1 cellular context compared by ENCODE assay signal in the genomic region with DNA sequence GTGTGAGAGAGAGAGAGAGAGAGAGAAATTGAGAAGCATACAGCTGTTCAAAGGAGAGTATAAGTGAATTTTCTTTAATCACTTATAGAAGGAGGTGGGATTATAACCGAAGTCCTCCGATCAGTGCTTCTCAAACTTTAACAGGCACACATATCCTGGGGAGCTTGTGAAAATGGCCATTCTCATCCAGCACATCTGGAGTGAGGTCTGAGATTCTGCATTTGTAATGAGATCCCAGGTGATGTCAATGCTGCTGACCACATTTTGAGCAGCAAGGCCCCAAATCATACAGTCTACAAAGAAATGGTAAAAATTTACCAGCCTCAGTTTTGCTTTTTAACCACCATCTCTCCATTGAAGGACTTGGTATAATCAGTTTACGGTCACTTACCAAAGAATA.
TF ChIP-seq lines count a peak whose summit lies in the region.

No MANE protein-coding gene starts in this region.

TF ChIP-seq in GM12878, 131 proteins besides CTCF, POLR2A, EP300 and RAD21 (continued from another document):
- TF ChIP-seq BRCA1 (IDR thresholded peaks at IDR 0.05; ENCODE audit: low read depth, low read length) (no peak), KAT2A (conservative IDR thresholded peaks at IDR 0.05; ENCODE audit: control insufficient read depth, low read depth, low read length) (no peak)
- TF ChIP-seq, protein P1, sequence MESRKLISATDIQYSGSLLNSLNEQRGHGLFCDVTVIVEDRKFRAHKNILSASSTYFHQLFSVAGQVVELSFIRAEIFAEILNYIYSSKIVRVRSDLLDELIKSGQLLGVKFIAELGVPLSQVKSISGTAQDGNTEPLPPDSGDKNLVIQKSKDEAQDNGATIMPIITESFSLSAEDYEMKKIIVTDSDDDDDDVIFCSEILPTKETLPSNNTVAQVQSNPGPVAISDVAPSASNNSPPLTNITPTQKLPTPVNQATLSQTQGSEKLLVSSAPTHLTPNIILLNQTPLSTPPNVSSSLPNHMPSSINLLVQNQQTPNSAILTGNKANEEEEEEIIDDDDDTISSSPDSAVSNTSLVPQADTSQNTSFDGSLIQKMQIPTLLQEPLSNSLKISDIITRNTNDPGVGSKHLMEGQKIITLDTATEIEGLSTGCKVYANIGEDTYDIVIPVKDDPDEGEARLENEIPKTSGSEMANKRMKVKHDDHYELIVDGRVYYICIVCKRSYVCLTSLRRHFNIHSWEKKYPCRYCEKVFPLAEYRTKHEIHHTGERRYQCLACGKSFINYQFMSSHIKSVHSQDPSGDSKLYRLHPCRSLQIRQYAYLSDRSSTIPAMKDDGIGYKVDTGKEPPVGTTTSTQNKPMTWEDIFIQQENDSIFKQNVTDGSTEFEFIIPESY (IDR thresholded peaks at IDR 0.05): no peak
TF ChIP-seq in GM12878: peak in this region for 0.
